13 cellular contexts compared by ENCODE assay signal in genomic region chr11:123304828-123305530, GRCh38.
A peak's percentile ranks its signal among the peaks of the same experiment; 100 is the strongest.
DNase-seq lines count a peak whose midpoint lies in the region; TF ChIP-seq lines count a peak whose summit lies in the region.
"Had no signal": no experiment of that assay in that cellular context is flagged by ENCODE, and none has a peak within 500 bp of the region (broad histone marks: within the 10 kb centered on the region; RNA-seq: fewer than 3 reads in every experiment).

No MANE protein-coding gene starts in this region.

- in situ Hi-C loops in brain microvascular endothelial cell (cut with HindIII; ENCODE audit: low pct_ligation_motif_present, low sequenced_read_pairs) = no loop called here

- H3K27me3 ChIP-seq in BE2C = no peaks in the 10 kb centered on the region
- no peaks in the 10 kb centered on the region for H3K27me3 ChIP-seq in brain microvascular endothelial cell (replicated peaks)
- no peaks in the 10 kb centered on the region for H3K27me3 ChIP-seq in Peyer's patch
- H3K27me3 ChIP-seq: testis had no signal

- TF ChIP-seq CTCF in BE2C (IDR thresholded peaks at IDR 0.05; ENCODE audit: low read depth, low read length) (peak; percentile 22; the same call in 1 of the 2 replicates), GM12865 (IDR thresholded peaks at IDR 0.05; ENCODE audit: insufficient read depth, low read depth, low read length, missing control alignments) (peak; percentile 47), brain microvascular endothelial cell (IDR thresholded peaks at IDR 0.05; ENCODE audit: low read depth, low read length, missing control alignments) (peak; percentile 30), Peyer's patch (IDR thresholded peaks at IDR 0.05) (no peak)

- no peak for TF ChIP-seq POLR2A in Peyer's patch (IDR thresholded peaks at IDR 0.05)

- H3K27ac ChIP-seq in brain microvascular endothelial cell = no peak overlapping the region
- H3K27ac ChIP-seq in Peyer's patch = no peak overlapping the region
- H3K27ac ChIP-seq: epithelial cell of prostate, parathyroid adenoma, testis had no signal

- H3K9me3 ChIP-seq in BE2C (no peaks in the 10 kb centered on the region), Peyer's patch (no peaks in the 10 kb centered on the region)
- H3K9me3 ChIP-seq: testis had no signal

- H3K36me3 ChIP-seq in BE2C = no peaks in the 10 kb centered on the region
- H3K36me3 ChIP-seq in brain microvascular endothelial cell (replicated peaks) = no peaks in the 10 kb centered on the region
- no peaks in the 10 kb centered on the region for H3K36me3 ChIP-seq in Peyer's patch

- H3K4me3 ChIP-seq in BE2C (ENCODE audit: low read depth, low read length) = no peak overlapping the region
- H3K4me3 ChIP-seq in GM12865 (ENCODE audit: low read depth, low read length) = no peak overlapping the region
- H3K4me3 ChIP-seq in brain microvascular endothelial cell (ENCODE audit: low read depth, low read length) = no peak overlapping the region
- H3K4me3 ChIP-seq in Peyer's patch = no peak overlapping the region
- H3K4me3 ChIP-seq: testis had no signal

- DNase-seq in BE2C (no peak), GM12865 (ENCODE audit: low read depth) (peak; percentile 58), NCI-H2196 (lab: John Stamatoyannopoulos, UW; ENCODE audit: unreplicated experiment) (peak; percentile 33), brain microvascular endothelial cell (no peak), iPS-NIHi11 (ENCODE audit: low spot score) (no peak), Peyer's patch (no peak), NCI-H2107 treated with DMSO at 0.1 percent for 48 hours (lab: John Stamatoyannopoulos, UW; ENCODE audit: unreplicated experiment) (no peak)
- no peak for DNase-seq in stimulated activated naive CD4-positive, alpha-beta T cell treated with Interleukin-2 at 50 U/mL for 16 hours (lab: John Stamatoyannopoulos, UW)
- DNase-seq: activated CD4-positive, CD25-positive, alpha-beta regulatory T cell treated with anti-CD3 and anti-CD28 coated beads, Interleukin-2, amount 50 U/mL, for 72 hours; kidney; testis had no signal

- H3K4me1 ChIP-seq in BE2C (peaks cover 17% of the 10 kb centered on the region), Peyer's patch (peaks cover 0 to 12% (median 3%) of the 10 kb centered on the region in 4 donors)
- H3K4me1 ChIP-seq: parathyroid adenoma had no signal

Comparison
In these comparisons a context has a peak if more than half of its experiments do, and no peak if none do; other contexts are left out.
1. DNase-seq: peak in GM12865 (single experiment) and NCI-H2196 (single experiment); none in BE2C (single experiment), brain microvascular endothelial cell (single experiment), iPS-NIHi11 (single experiment), stimulated activated naive CD4-positive, alpha-beta T cell treated with Interleukin-2 at 50 U/mL for 16 hours (single experiment), Peyer's patch (0 of 3) and NCI-H2107 treated with DMSO at 0.1 percent for 48 hours (single experiment).
2. CTCF ChIP-seq: peak in BE2C (single experiment), GM12865 (single experiment) and brain microvascular endothelial cell (single experiment); none in Peyer's patch (0 of 6).